8 cellular contexts compared by ENCODE assay signal in genomic region chr4:82430193-82431025, GRCh38. TPM values are rescaled to one million over a fixed set of nuclear protein-coding genes. Genes with fewer than 3 reads are reported as not detected.
DNase-seq lines count a peak whose midpoint lies in the region; ATAC-seq and TF ChIP-seq lines count a peak whose summit lies in the region.

Gene ENOPH1, plus strand, starts transcription at chr4:82430590. Its CDS starts 240 bp downstream, at chr4:82430830.
Gene HNRNPDL, minus strand, starts transcription at chr4:82430462. Its CDS starts 772 bp downstream, at chr4:82429690.

- TF ChIP-seq EP300 in ovary (IDR thresholded peaks at IDR 0.05): no peak

- POLR2A ChIA-PET in GM10248 (lab: Yijun Ruan, JAX): interaction anchor here (1.0 to 2.6 kb wide), 5 partner anchors 10 to 605 kb away, joined by 3 to 24 read pairs (median 6); partner anchors contain the start of genes COPS4 and THAP9

- intact Hi-C loops in ovary (cut with DNase I) (no loop called here), thyroid gland (cut with DNase I) (loop anchor here (10.0 kb wide), 1 partner anchor 584 kb away; the partner anchor contains the start of gene LIN54)

- H3K9me3 ChIP-seq in ovary (no peaks in the 10 kb centered on the region), thyroid gland (no peaks in the 10 kb centered on the region)

- DNase-seq in GM10248 (ENCODE audit: extremely low spot score) (peak; percentile 94), NCI-H1105 (lab: John Stamatoyannopoulos, UW) (peak; percentile 89), SKM-1 treated with dmso at 0.1 percent for 144 hours (lab: John Stamatoyannopoulos, UW; ENCODE audit: unreplicated experiment) (peak; percentile 94), glutamatergic neuron (peak; percentile 99), ovary (peak; percentile 95 to 97 (median 96)), thyroid gland (peak; percentile 97 to 98)

- H3K27ac ChIP-seq in ovary (peak within 1 kb of the TSS; percentile 91 to 94), thyroid gland (peak within 1 kb of the TSS; percentile 93 to 98 (median 97))

- peak; percentile 60 for TF ChIP-seq POLR2A in ovary (IDR thresholded peaks at IDR 0.05)
- peak in 1 of 2 donors; percentile 85 for TF ChIP-seq POLR2A in thyroid gland (IDR thresholded peaks at IDR 0.05)

- peaks cover 54% of the 10 kb centered on the region for H3K4me1 Mint-ChIP-seq in activated naive CD8-positive, alpha-beta T cell (ENCODE audit: low read depth)
- peaks cover 21% of the 10 kb centered on the region for H3K4me1 Mint-ChIP-seq in glutamatergic neuron (ENCODE audit: low read depth, unreplicated experiment)

- H3K4me3 ChIP-seq in ovary (peak within 1 kb of the TSS; percentile 95), thyroid gland (replicated peaks in 1 of 3) (peak within 1 kb of the TSS; percentile 67 to 98 (median 98))

- TF ChIP-seq CTCF in GM10248 (IDR thresholded peaks at IDR 0.05; ENCODE audit: control extremely low read depth, extremely low read depth, low read depth, missing control alignments) (no peak), glutamatergic neuron (IDR thresholded peaks at IDR 0.05; ENCODE audit: partially characterized antibody, unreplicated experiment) (no peak), ovary (IDR thresholded peaks at IDR 0.05) (peak in 1 of 3 donors; percentile 23), thyroid gland (IDR thresholded peaks at IDR 0.05) (peak in 1 of 6 experiments; percentile 10)

- peaks cover 5% of the 10 kb centered on the region for H3K4me1 ChIP-seq in ovary (ENCODE audit: insufficient read depth)
- peaks cover 27 to 28% of the 10 kb centered on the region in 2 donors for H3K4me1 ChIP-seq in thyroid gland

- CTCF ChIA-PET in GM10248 (lab: Yijun Ruan, JAX): interaction anchor here (1.1 to 3.6 kb wide), 8 partner anchors 9 to 65 kb away, joined by 3 to 19 read pairs (median 4); no protein-coding TSS in a partner anchor

- no peaks in the 10 kb centered on the region for H3K27me3 Mint-ChIP-seq in activated naive CD8-positive, alpha-beta T cell
- H3K27me3 Mint-ChIP-seq in glutamatergic neuron (ENCODE audit: unreplicated experiment): peaks cover 9% of the 10 kb centered on the region

- H3K27ac Mint-ChIP-seq in activated naive CD8-positive, alpha-beta T cell: peak within 1 kb of the TSS; percentile 100
- H3K27ac Mint-ChIP-seq in glutamatergic neuron (ENCODE audit: unreplicated experiment): peak within 1 kb of the TSS; percentile 100

- WGBS in ovary, 3 donors: 0 to 1% (median 1%) methylated on average over 50 to 85 of the region's 85 CpGs
- 0% methylated on average over 24 to 57 of the region's 85 CpGs for WGBS in thyroid gland, 2 donors

- peaks cover 32% of the 10 kb centered on the region for H3K36me3 Mint-ChIP-seq in activated naive CD8-positive, alpha-beta T cell
- H3K36me3 Mint-ChIP-seq in glutamatergic neuron (ENCODE audit: unreplicated experiment): peaks cover 11% of the 10 kb centered on the region

- H3K36me3 ChIP-seq in ovary (no peaks in the 10 kb centered on the region), thyroid gland (peaks cover 11 to 15% of the 10 kb centered on the region in 2 donors)

- no peaks in the 10 kb centered on the region for H3K27me3 ChIP-seq in ovary
- no peaks in the 10 kb centered on the region for H3K27me3 ChIP-seq in thyroid gland

- peak within 1 kb of the TSS; percentile 100 for H3K4me3 Mint-ChIP-seq in activated naive CD8-positive, alpha-beta T cell
- H3K4me3 Mint-ChIP-seq in glutamatergic neuron (ENCODE audit: unreplicated experiment): peak within 1 kb of the TSS; percentile 99

- ATAC-seq in HG02623 (IDR thresholded peaks at IDR 0.05; ENCODE audit: unreplicated experiment): peak; percentile 75

- no peaks in the 10 kb centered on the region for H3K9me3 Mint-ChIP-seq in activated naive CD8-positive, alpha-beta T cell (ENCODE audit: low read depth)
- H3K9me3 Mint-ChIP-seq in glutamatergic neuron (ENCODE audit: unreplicated experiment): peaks cover 27% of the 10 kb centered on the region

RNA-seq across cellular contexts. Expression of gene ENOPH1, which starts in this region (rescaled TPM):
- 26.9 TPM for total RNA-seq in glutamatergic neuron (ENCODE audit: unreplicated experiment)
- total RNA-seq in ovary: 10 to 100 TPM; 16.1 to 34.2 (median 24.1) TPM
- 10 to 100 TPM; 23.5 to 27.3 TPM for polyA plus RNA-seq in ovary
- 10 to 100 TPM; 21.3 to 35.3 (median 25.9) TPM for total RNA-seq in thyroid gland

RNA-seq across cellular contexts. Expression of gene HNRNPDL, which starts in this region (rescaled TPM):
- total RNA-seq in glutamatergic neuron (ENCODE audit: unreplicated experiment): 444 TPM
- total RNA-seq in ovary: 100 to 1,000 TPM; 204 to 406 (median 337) TPM
- polyA plus RNA-seq in ovary: 100 to 1,000 TPM; 314 to 381 TPM
- 100 to 1,000 TPM; 189 to 287 (median 245) TPM for total RNA-seq in thyroid gland

Comparison
In these comparisons a context has a peak if more than half of its experiments do, and no peak if none do; other contexts are left out.
1. Peak in every context shown above with its lines: DNase-seq, ATAC-seq, H3K4me3 ChIP-seq and H3K27ac ChIP-seq.